In genomic region chr17:1552911-1553310, GRCh38 we compare ENCODE assay signal across 18 cellular contexts. TPM values are rescaled to one million over a fixed set of nuclear protein-coding genes. Genes with fewer than 3 reads are reported as not detected.
DNase-seq lines count a peak whose midpoint lies in the region; ATAC-seq, FAIRE-seq and TF ChIP-seq lines count a peak whose summit lies in the region.
"Had no signal": no experiment of that assay in that cellular context is flagged by ENCODE, and none has a peak within 500 bp of the region (broad histone marks: within the 10 kb centered on the region; RNA-seq: fewer than 3 reads in every experiment).

No MANE protein-coding gene starts in this region.

- peaks cover 2% of the 10 kb centered on the region for H3K79me1 ChIP-seq in trophoblast cell (ENCODE audit: low read length)

- H3K4me3 ChIP-seq in GM12878 (no peak overlapping the region), trophoblast cell (ENCODE audit: low read depth, low read length) (no peak overlapping the region), SK-N-SH (ENCODE audit: low read depth in 2 of 2, low read length in 1 of 2) (no peak overlapping the region)
- H3K4me3 ChIP-seq: SK-N-MC had no signal

- H3K36me3 ChIP-seq in GM12878 (ENCODE audit: control insufficient read depth in 2 of 2, insufficient read depth in 2 of 2, low read length in 1 of 2), result peaks cover 8 to 19% of the 10 kb centered on the region in 2 experiments
- H3K36me3 ChIP-seq in trophoblast cell (ENCODE audit: control insufficient read depth in 1 of 2, insufficient read depth in 2 of 2, low read length in 2 of 2), result peaks cover 50 to 57% of the 10 kb centered on the region in 2 experiments
- H3K36me3 ChIP-seq in SK-N-SH (replicated peaks in 1 of 2; ENCODE audit: control insufficient read depth in 1 of 2, insufficient read depth in 2 of 2, low read length in 1 of 2), result peaks cover 32 to 40% of the 10 kb centered on the region in 2 experiments

- no TSS peak for BruUV-seq in GM12878 (replicated peaks; lab: Mats Ljungman, UMichigan)

- no peak for TF ChIP-seq EP300 in GM12878 (IDR thresholded peaks at IDR 0.05; ENCODE audit: borderline replicate concordance in 1 of 2, control insufficient read depth in 1 of 2, low read depth in 2 of 2, low read length in 2 of 2)
- TF ChIP-seq EP300 in SK-N-SH (IDR thresholded peaks at IDR 0.05; ENCODE audit: borderline replicate concordance in 1 of 2, low read depth in 1 of 2, low read length in 1 of 2), result no peak

- H2AK5ac ChIP-seq in trophoblast cell (ENCODE audit: low read length), result no peak overlapping the region

- H3K9ac ChIP-seq in GM12878 (ENCODE audit: control insufficient read depth, insufficient read depth, low read length), result peak overlapping the region; percentile 29; the same call in 1 of the 2 replicates
- H3K9ac ChIP-seq in trophoblast cell (ENCODE audit: low read length), result no peak overlapping the region
- no peak overlapping the region for H3K9ac ChIP-seq in SK-N-SH
- H3K9ac ChIP-seq: KMS-11 had no signal

- no peak overlapping the region for H3K23ac ChIP-seq in trophoblast cell (ENCODE audit: low read length)

- H4K91ac ChIP-seq in trophoblast cell (ENCODE audit: low read depth, low read length), result no peak overlapping the region

- H4K8ac ChIP-seq in trophoblast cell (ENCODE audit: low read depth, low read length), result no peak overlapping the region

- intact Hi-C loops in GM12878 (cut with micrococcal nuclease; ENCODE audit: unreplicated experiment), result no loop called here

- no peaks in the 10 kb centered on the region for H3K9me2 ChIP-seq in SK-N-SH

- H2BK120ac ChIP-seq in trophoblast cell (ENCODE audit: insufficient read depth, low read length, poor library complexity), result no peak overlapping the region

- H4K12ac ChIP-seq in trophoblast cell (ENCODE audit: low read depth, low read length), result no peak overlapping the region

- no peaks in the 10 kb centered on the region for H3K9me3 ChIP-seq in GM12878 (replicated peaks; ENCODE audit: control insufficient read depth, insufficient read depth, low read length)
- H3K9me3 ChIP-seq in trophoblast cell (ENCODE audit: insufficient read depth, low read depth, low read length), result no peaks in the 10 kb centered on the region
- no peaks in the 10 kb centered on the region for H3K9me3 ChIP-seq in SK-N-SH
- H3K9me3 ChIP-seq: BE2C had no signal

- H3K4me1 ChIP-seq in GM12878 (ENCODE audit: control insufficient read depth, insufficient read depth, low read length) (peaks cover 38% of the 10 kb centered on the region), trophoblast cell (ENCODE audit: control insufficient read depth in 1 of 2, insufficient read depth in 2 of 2, low read length in 2 of 2) (peaks cover 17 to 25% of the 10 kb centered on the region in 2 experiments), SK-N-SH (ENCODE audit: control insufficient read depth in 1 of 2, insufficient read depth in 2 of 2, low read depth in 1 of 2, low read length in 1 of 2) (peaks cover 0 to 4% of the 10 kb centered on the region in 2 experiments; a peak in 1 of 4 replicates)

- ATAC-seq in GM12878, result peak; percentile 65
- ATAC-seq: Panc1, Right ventricle myocardium inferior had no signal

- TF ChIP-seq POLR2A in GM12878 (IDR thresholded peaks at IDR 0.05; ENCODE audit: low read depth, low read length), result no peak

- CTCF ChIA-PET in GM12878 (lab: Yijun Ruan, JAX), result interaction anchor here (3.0 to 4.1 kb wide), 2 partner anchors 20 to 187 kb away, joined by 12 to 17 read pairs; no protein-coding TSS in a partner anchor
- CTCF ChIA-PET in SK-N-SH (lab: Yijun Ruan, JAX), result interaction anchor here (1.3 kb wide), 1 partner anchor 21 kb away, joined by 3 read pairs; no protein-coding TSS in a partner anchor

- no peaks in the 10 kb centered on the region for H3F3A ChIP-seq in SK-N-SH (replicated peaks; ENCODE audit: insufficient read depth)

- TF ChIP-seq RAD21 in GM12878 (IDR thresholded peaks at IDR 0.05; ENCODE audit: insufficient read depth, low read depth, low read length) (no peak), SK-N-SH (IDR thresholded peaks at IDR 0.05; ENCODE audit: low read length) (no peak)

- WGBS in GM12878 (ENCODE audit: insufficient coverage, insufficient replicate concordance, low lambda C conversion rate, missing lambda C conversion rate), result 23% methylated on average over 11 of the region's 11 CpGs
- no CpG with 5 or more reads among the region's 11 CpGs for WGBS in trophoblast cell (ENCODE audit: extremely low coverage, insufficient coverage, insufficient read length)
- 98% methylated on average over 11 of the region's 11 CpGs for WGBS in SK-N-SH (ENCODE audit: low lambda C conversion rate)

- H3K4me2 ChIP-seq in GM12878 (ENCODE audit: control insufficient read depth, insufficient read depth) (peak overlapping the region; percentile 30; the same call in 1 of the 2 replicates), trophoblast cell (ENCODE audit: low read length) (no peak overlapping the region), SK-N-SH (no peak overlapping the region)
- H3K4me2 ChIP-seq: KMS-11 had no signal

- DNase-seq in GM13977 (ENCODE audit: low spot score), result peak; percentile 67
- no peak for DNase-seq in GM12878 (ENCODE audit: low read depth, low spot score)
- DNase-seq in trophoblast cell, result no peak
- no peak for DNase-seq in NCI-H526 treated with DMSO at 0.1 percent for 48 hours (lab: John Stamatoyannopoulos, UW)
- no peak for DNase-seq in NCI-H1694 (lab: John Stamatoyannopoulos, UW)
- no peak for DNase-seq in SK-N-SH
- no peak for DNase-seq in cerebellar nuclear complex (lab: John Stamatoyannopoulos, UW)
- DNase-seq: BE2C; CD4-positive, alpha-beta memory T cell; DMS 273 treated with DMSO at 0.1 percent for 48 hours; NCI-H1092 treated with DMSO at 0.1 percent for 48 hours; NCI-H1694 treated with DMSO at 0.1 percent for 48 hours; NCI-H748 treated with DMSO at 0.1 percent for 48 hours had no signal

- no peak overlapping the region for H2BK5ac ChIP-seq in trophoblast cell (ENCODE audit: low read depth, low read length, poor library complexity)

- H2BK12ac ChIP-seq in trophoblast cell (ENCODE audit: low read length), result no peak overlapping the region

- H3K27ac ChIP-seq in GM12878 (ENCODE audit: control insufficient read depth, insufficient read depth), result no peak overlapping the region; the same call in 1 of the 2 replicates
- H3K27ac ChIP-seq in trophoblast cell (ENCODE audit: low read depth, low read length), result no peak overlapping the region
- H3K27ac ChIP-seq in SK-N-SH (ENCODE audit: low read depth in 2 of 2, low read length in 1 of 2), result no peak overlapping the region
- H3K27ac ChIP-seq: KMS-11 had no signal

- no peak overlapping the region for H3K14ac ChIP-seq in trophoblast cell (ENCODE audit: low read length)

- POLR2A ChIA-PET in GM12878 (lab: Charles Lee), result interaction anchor here (0.6 kb wide), 1 partner anchor 36 kb away, joined by 3 read pairs; no protein-coding TSS in a partner anchor
- POLR2A ChIA-PET in SK-N-SH (lab: Yijun Ruan, JAX), result no interaction called here

- H2AFZ ChIP-seq in GM12878 (ENCODE audit: control insufficient read depth, low read depth, low read length) (no peak overlapping the region), trophoblast cell (ENCODE audit: insufficient read depth, low read length, poor library complexity) (no peak overlapping the region), SK-N-SH (ENCODE audit: low read depth) (no peak overlapping the region)

- RAD21 ChIA-PET in GM12878 (lab: Charles Lee; ENCODE audit: unreplicated experiment), result no interaction called here

- SMC1A ChIA-PET in GM12878 (lab: Charles Lee; ENCODE audit: uncharacterized antibody, unreplicated experiment), result no interaction called here

- H4K20me1 ChIP-seq in GM12878 (ENCODE audit: control insufficient read depth, insufficient read depth), result no peaks in the 10 kb centered on the region; the same call in 1 of the 2 replicates
- peaks cover 35% of the 10 kb centered on the region; the same call in 1 of the 2 replicates for H4K20me1 ChIP-seq in SK-N-SH (ENCODE audit: insufficient read depth)

- peak overlapping the region; percentile 56 for H3K4ac ChIP-seq in trophoblast cell (ENCODE audit: low read depth, low read length)

- no peak for TF ChIP-seq CTCF in GM13977 (IDR thresholded peaks at IDR 0.05; ENCODE audit: extremely low read depth, insufficient read depth, missing control alignments)
- TF ChIP-seq CTCF in GM12878 (IDR thresholded peaks at IDR 0.05 in 2 of 3, conservative IDR thresholded peaks at IDR 0.05 in 1 of 3; ENCODE audit: control insufficient read depth in 2 of 3, extremely low read depth in 1 of 3, insufficient read depth in 1 of 3, low read depth in 3 of 3, low read length in 3 of 3), result no peak
- TF ChIP-seq CTCF in SK-N-SH (IDR thresholded peaks at IDR 0.05), result no peak

- FAIRE-seq in GM12878 (lab: Jason Lieb, UNC), result no peak
- FAIRE-seq: H54 had no signal

- H3K27me3 ChIP-seq in GM12878 (replicated peaks in 1 of 2; ENCODE audit: control insufficient read depth in 2 of 2, insufficient read depth in 2 of 2, low read length in 1 of 2) (no peaks in the 10 kb centered on the region), trophoblast cell (ENCODE audit: insufficient read depth, low read length) (no peaks in the 10 kb centered on the region), SK-N-SH (ENCODE audit: insufficient read depth) (no peaks in the 10 kb centered on the region)
- H3K27me3 ChIP-seq: BE2C had no signal

- no peak overlapping the region for H3K18ac ChIP-seq in trophoblast cell (ENCODE audit: low read length)

- H3K79me2 ChIP-seq in GM12878 (ENCODE audit: control insufficient read depth, insufficient read depth, low read length) (peaks cover 19% of the 10 kb centered on the region), trophoblast cell (ENCODE audit: control insufficient read depth, insufficient read depth, low read length, poor library complexity) (peaks cover 1% of the 10 kb centered on the region), SK-N-SH (ENCODE audit: insufficient read depth) (peaks cover 46% of the 10 kb centered on the region)

- in situ Hi-C loops in GM13977 (cut with MboI; ENCODE audit: low pct_unique_long_range_greater_than_20kb, low sequenced_read_pairs, unreplicated experiment), result no loop called here
- in situ Hi-C loops in GM12878 (cut with MboI), result no loop called here

RNA-seq across cellular contexts. Expression of gene PITPNA, which starts 9.7 kb away (rescaled TPM):
- total RNA-seq in GM12878 (2013; cell fraction: nucleolus; rRNA removed), result 25.6 and 31.4 TPM in 2 replicates
- 24.6 and 24.8 TPM in 2 replicates for total RNA-seq in GM12878 (2014; rRNA removed)
- 19.7 and 21.0 TPM in 2 replicates for total RNA-seq in GM12878 (2014; rRNA removed; fragmentation: Illumina TruSeq; extraction: Trizol)
- 62.8 and 65.4 TPM in 2 replicates for total RNA-seq in GM12878 (2021)
- 25.9 TPM for polyA plus RNA-seq in GM12878 (2011; ENCODE audit: low read depth)
- polyA plus RNA-seq in GM12878 (2011; rRNA removed), result 45.6 and 58.4 TPM in 2 replicates
- polyA plus RNA-seq in GM12878 (2011; cell fraction: cytosol; rRNA removed), result 38.9 and 40.8 TPM in 2 replicates
- 21.5 and 27.6 TPM in 2 replicates for polyA plus RNA-seq in GM12878 (2011; cell fraction: nucleus; rRNA removed)
- 27.0 and 28.6 TPM in 2 replicates for polyA plus RNA-seq in GM12878 (2012)
- polyA plus RNA-seq in GM12878 (2014; fragmentation: Illumina TruSeq; extraction: Trizol), result 67.3 and 88.1 TPM in 2 replicates
- 10 to 100 TPM; 11.0 to 14.6 TPM for polyA plus RNA-seq in GM12878 (2014; fragmentation: Nextera tagmentation; extraction: Ambion mirVana)
- 50.4 and 51.8 TPM in 2 replicates for polyA plus RNA-seq in GM12878 (2014; rRNA removed)
- 10 to 100 TPM in 1 of 2 experiments, 1 to 10 TPM in 1; 5.2 to 41.7 TPM for polyA plus RNA-seq in GM12878 (2016; fragmentation: Nextera tagmentation; extraction: Ambion mirVana)
- polyA minus RNA-seq in GM12878 (2011; rRNA and poly(A)+ RNA removed), result 21.1 and 21.3 TPM in 2 replicates
- 9.2 and 10.2 TPM in 2 replicates for polyA minus RNA-seq in GM12878 (2011; cell fraction: cytosol; rRNA and poly(A)+ RNA removed)
- 2.1 and 4.8 TPM in 2 replicates for polyA minus RNA-seq in GM12878 (2011; cell fraction: nucleus; rRNA and poly(A)+ RNA removed)
- polyA plus RNA-seq in trophoblast cell (2013), result 132 and 135 TPM in 2 replicates
- polyA plus RNA-seq in SK-N-SH (2012; rRNA removed), result 49.1 and 50.4 TPM in 2 replicates
- polyA plus RNA-seq in SK-N-SH (2012; cell fraction: cytosol; rRNA removed), result 61.3 and 63.1 TPM in 2 replicates
- polyA plus RNA-seq in SK-N-SH (2012; cell fraction: nucleus; rRNA removed), result 43.3 and 69.1 TPM in 2 replicates

RNA-seq across cellular contexts. Expression of gene INPP5K, which starts 36.5 kb away (rescaled TPM):
- total RNA-seq in GM12878 (2013; cell fraction: nucleolus; rRNA removed), result 15.8 and 18.2 TPM in 2 replicates
- total RNA-seq in GM12878 (2014; rRNA removed) (28.9 and 33.9 TPM in 2 replicates), GM12878 (2014; rRNA removed; fragmentation: Illumina TruSeq; extraction: Trizol) (11.1 and 11.7 TPM in 2 replicates), GM12878 (2021) (20.5 and 23.1 TPM in 2 replicates)
- polyA plus RNA-seq in GM12878 (2011; ENCODE audit: low read depth), result 20.9 TPM
- polyA plus RNA-seq in GM12878 (2011; rRNA removed) (22.4 and 29.0 TPM in 2 replicates), GM12878 (2014; fragmentation: Illumina TruSeq; extraction: Trizol) (16.3 and 16.4 TPM in 2 replicates), GM12878 (2014; fragmentation: Nextera tagmentation; extraction: Ambion mirVana) (1 to 10 TPM in 1 of 2 experiments, under 1 TPM in 1; 0.58 to 1.5 TPM), GM12878 (2014; rRNA removed) (38.9 and 41.2 TPM in 2 replicates), GM12878 (2016; fragmentation: Nextera tagmentation; extraction: Ambion mirVana) (10 to 100 TPM; 23.6 to 26.7 TPM), SK-N-SH (2012; rRNA removed) (26.2 and 28.6 TPM in 2 replicates)
- polyA plus RNA-seq in GM12878 (2011; cell fraction: cytosol; rRNA removed), result 25.8 and 27.6 TPM in 2 replicates
- 37.6 and 47.7 TPM in 2 replicates for polyA plus RNA-seq in GM12878 (2011; cell fraction: nucleus; rRNA removed)
- 17.1 and 22.6 TPM in 2 replicates for polyA plus RNA-seq in GM12878 (2012)
- 34.2 and 37.1 TPM in 2 replicates for polyA minus RNA-seq in GM12878 (2011; rRNA and poly(A)+ RNA removed)
- 11.6 and 18.7 TPM in 2 replicates for polyA minus RNA-seq in GM12878 (2011; cell fraction: cytosol; rRNA and poly(A)+ RNA removed)
- polyA minus RNA-seq in GM12878 (2011; cell fraction: nucleus; rRNA and poly(A)+ RNA removed), result 16.7 and 31.7 TPM in 2 replicates
- polyA plus RNA-seq in trophoblast cell (2013), result 22.0 and 24.5 TPM in 2 replicates
- 15.2 and 21.1 TPM in 2 replicates for polyA plus RNA-seq in SK-N-SH (2012; cell fraction: cytosol; rRNA removed)
- 55.3 and 72.1 TPM in 2 replicates for polyA plus RNA-seq in SK-N-SH (2012; cell fraction: nucleus; rRNA removed)
